18 cellular contexts compared by ENCODE assay signal in the genomic region with DNA sequence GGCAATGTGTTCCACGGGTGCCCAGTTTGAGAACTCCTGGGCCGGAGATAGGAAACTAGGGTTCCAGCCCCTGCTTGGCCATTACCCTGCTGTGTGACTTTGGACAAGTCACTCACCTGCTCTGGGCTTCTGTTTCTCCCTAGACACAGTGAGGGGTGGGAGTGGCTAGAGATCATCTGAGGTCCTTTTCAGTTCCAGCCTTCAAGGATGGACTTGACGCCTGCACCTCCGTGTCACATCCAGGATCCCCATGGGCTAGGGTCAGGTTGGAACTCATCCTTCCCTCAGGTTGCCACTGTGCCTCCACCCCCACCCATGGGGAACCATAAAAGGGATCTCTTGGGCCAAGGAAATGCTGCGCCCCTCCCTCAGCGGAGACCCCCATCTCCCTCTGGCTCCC.
DNase-seq lines count a peak whose midpoint lies in the region; ATAC-seq and TF ChIP-seq lines count a peak whose summit lies in the region.
"Had no signal": no experiment of that assay in that cellular context is flagged by ENCODE, and none has a peak within 500 bp of the region (broad histone marks: within the 10 kb centered on the region; RNA-seq: fewer than 3 reads in every experiment).

No MANE protein-coding gene starts in this region.

- in situ Hi-C loops in Panc1 (cut with HindIII; ENCODE audit: low pct_unique_long_range_greater_than_20kb, low sequenced_read_pairs) = no loop called here

- peak; percentile 5 for DNase-seq in activated naive CD8-positive, alpha-beta T cell treated with anti-CD3 and anti-CD28 coated beads, Interleukin-2, amount 10 ng/mL, durations not matched to agents 7 days and 5 days
- no peak for DNase-seq in activated naive CD8-positive, alpha-beta T cell treated with anti-CD3 and anti-CD28 coated beads, Interleukin-2, amount 50 U/mL, for 24 hours
- DNase-seq in Panc1 (ENCODE audit: low read depth, low spot score) (no peak), lung (ENCODE audit: low spot score) (peak; percentile 15), ureter (ENCODE audit: low spot score) (peak; percentile 25), NCI-H2196 (lab: John Stamatoyannopoulos, UW; ENCODE audit: unreplicated experiment) (no peak)
- DNase-seq in activated effector memory CD4-positive, alpha-beta T cell treated with Interleukin-2 at 50 U/mL for 16 hours = no peak
- DNase-seq: COR-L47, DMS153, Kasumi-1, NCI-H187 treated with DMSO at 0.1 percent for 48 hours, NCI-H446 treated with DMSO at 0.1 percent for 48 hours, NCI-H748 treated with DMSO at 0.1 percent for 48 hours, PC-3 had no signal

- ATAC-seq in activated naive CD8-positive, alpha-beta T cell treated with anti-CD3 and anti-CD28 coated beads, Interleukin-2, amount 10 ng/mL, durations not matched to agents 7 days and 5 days (ENCODE audit: low read depth) = no peak
- ATAC-seq in activated naive CD8-positive, alpha-beta T cell treated with anti-CD3 and anti-CD28 coated beads, Interleukin-2, amount 50 U/mL, for 24 hours = no peak
- ATAC-seq in Panc1 = no peak
- no peak for ATAC-seq in lung (ENCODE audit: insufficient read depth, low FRiP score)
- no peak for ATAC-seq in HG03095 (IDR thresholded peaks at IDR 0.05; ENCODE audit: unreplicated experiment)
- ATAC-seq: GM12878, GM23338, PC-3 had no signal

- H3K4me3 Mint-ChIP-seq in activated naive CD8-positive, alpha-beta T cell treated with anti-CD3 and anti-CD28 coated beads, Interleukin-2, amount 10 ng/mL, durations not matched to agents 7 days and 5 days = no peak overlapping the region
- no peak overlapping the region for H3K4me3 Mint-ChIP-seq in activated naive CD8-positive, alpha-beta T cell treated with anti-CD3 and anti-CD28 coated beads, Interleukin-2, amount 50 U/mL, for 24 hours
- H3K4me3 Mint-ChIP-seq: GM23338 had no signal

- peaks cover 11% of the 10 kb centered on the region for H3K27me3 Mint-ChIP-seq in activated naive CD8-positive, alpha-beta T cell treated with anti-CD3 and anti-CD28 coated beads, Interleukin-2, amount 10 ng/mL, durations not matched to agents 7 days and 5 days
- H3K27me3 Mint-ChIP-seq in activated naive CD8-positive, alpha-beta T cell treated with anti-CD3 and anti-CD28 coated beads, Interleukin-2, amount 50 U/mL, for 24 hours = peaks cover 6% of the 10 kb centered on the region

- H3K9me3 ChIP-seq in Panc1 (ENCODE audit: control insufficient read depth, insufficient read depth, low read depth, low read length) = no peaks in the 10 kb centered on the region
- H3K9me3 ChIP-seq in lung (ENCODE audit: control insufficient read depth in 2 of 2, insufficient read depth in 1 of 2, low read length in 1 of 2) = peaks cover 0 to 2% of the 10 kb centered on the region in 2 donors

- intact Hi-C loops in Panc1 (cut with micrococcal nuclease; ENCODE audit: unreplicated experiment) = no loop called here

- WGBS in lung, 2 donors = 97 to 99% methylated on average over 6 of the region's 6 CpGs

- H3K9me3 Mint-ChIP-seq in activated naive CD8-positive, alpha-beta T cell treated with anti-CD3 and anti-CD28 coated beads, Interleukin-2, amount 10 ng/mL, durations not matched to agents 7 days and 5 days = no peaks in the 10 kb centered on the region
- no peaks in the 10 kb centered on the region for H3K9me3 Mint-ChIP-seq in activated naive CD8-positive, alpha-beta T cell treated with anti-CD3 and anti-CD28 coated beads, Interleukin-2, amount 50 U/mL, for 24 hours
- H3K9me3 Mint-ChIP-seq: GM23338 had no signal

- H3K4me3 ChIP-seq in Panc1 (ENCODE audit: low read depth in 2 of 2, low read length in 2 of 2) (no peak overlapping the region), lung (no peak overlapping the region)
- H3K4me3 ChIP-seq: GM12878, GM23338 had no signal

- POLR2A ChIA-PET in activated naive CD8-positive, alpha-beta T cell treated with anti-CD3 and anti-CD28 coated beads, Interleukin-2, amount 10 ng/mL, durations not matched to agents 7 days and 5 days (lab: Charles Lee) = no interaction called here
- POLR2A ChIA-PET in Panc1 (lab: Charles Lee) = no interaction called here

- H3K27ac Mint-ChIP-seq in activated naive CD8-positive, alpha-beta T cell treated with anti-CD3 and anti-CD28 coated beads, Interleukin-2, amount 10 ng/mL, durations not matched to agents 7 days and 5 days = no peak overlapping the region
- H3K27ac Mint-ChIP-seq in activated naive CD8-positive, alpha-beta T cell treated with anti-CD3 and anti-CD28 coated beads, Interleukin-2, amount 50 U/mL, for 24 hours = no peak overlapping the region
- H3K27ac Mint-ChIP-seq: GM23338 had no signal

- no peaks in the 10 kb centered on the region for H3K36me3 ChIP-seq in Panc1 (ENCODE audit: control insufficient read depth, insufficient read depth, low read length)
- H3K36me3 ChIP-seq in lung (ENCODE audit: control insufficient read depth in 2 of 2, insufficient read depth in 2 of 2, low read length in 2 of 2) = no peaks in the 10 kb centered on the region

- peak overlapping the region; percentile 98 for H3K27ac ChIP-seq in Panc1 (ENCODE audit: low read length)
- H3K27ac ChIP-seq in lung (ENCODE audit: low read depth in 1 of 2, low read length in 1 of 2) = no peak overlapping the region
- H3K27ac ChIP-seq: C4-2B had no signal

- TF ChIP-seq CTCF in Panc1 (IDR thresholded peaks at IDR 0.05) = no peak
- no peak for TF ChIP-seq CTCF in lung (IDR thresholded peaks at IDR 0.05; ENCODE audit: control extremely low read depth, extremely low read depth)

- H3K27me3 ChIP-seq in Panc1 (ENCODE audit: control insufficient read depth, insufficient read depth, low read length) (no peaks in the 10 kb centered on the region), lung (ENCODE audit: control insufficient read depth, insufficient read depth) (no peaks in the 10 kb centered on the region)

- no peaks in the 10 kb centered on the region for H3K4me1 Mint-ChIP-seq in activated naive CD8-positive, alpha-beta T cell treated with anti-CD3 and anti-CD28 coated beads, Interleukin-2, amount 10 ng/mL, durations not matched to agents 7 days and 5 days
- peaks cover 12% of the 10 kb centered on the region for H3K4me1 Mint-ChIP-seq in activated naive CD8-positive, alpha-beta T cell treated with anti-CD3 and anti-CD28 coated beads, Interleukin-2, amount 50 U/mL, for 24 hours

- no TSS peak for BruUV-seq in Panc1 (replicated peaks; lab: Mats Ljungman, UMichigan)

- H3K4me1 ChIP-seq in Panc1 (ENCODE audit: control insufficient read depth, insufficient read depth, low read length) = peaks cover 87% of the 10 kb centered on the region
- H3K4me1 ChIP-seq in lung (ENCODE audit: control insufficient read depth in 2 of 2, insufficient read depth in 2 of 2, low read length in 2 of 2) = peaks cover 13 to 14% of the 10 kb centered on the region in 2 donors

- H3K36me3 Mint-ChIP-seq in activated naive CD8-positive, alpha-beta T cell treated with anti-CD3 and anti-CD28 coated beads, Interleukin-2, amount 10 ng/mL, durations not matched to agents 7 days and 5 days = no peaks in the 10 kb centered on the region
- H3K36me3 Mint-ChIP-seq in activated naive CD8-positive, alpha-beta T cell treated with anti-CD3 and anti-CD28 coated beads, Interleukin-2, amount 50 U/mL, for 24 hours (ENCODE audit: low read depth) = no peaks in the 10 kb centered on the region

- CTCF ChIA-PET in Panc1 (lab: Charles Lee) = no interaction called here

Comparison
In these comparisons a context has a peak if more than half of its experiments do, and no peak if none do; other contexts are left out.
1. DNase-seq: peak in activated naive CD8-positive, alpha-beta T cell treated with anti-CD3 and anti-CD28 coated beads, Interleukin-2, amount 10 ng/mL, durations not matched to agents 7 days and 5 days (single experiment), lung (single experiment) and ureter (single experiment); none in activated naive CD8-positive, alpha-beta T cell treated with anti-CD3 and anti-CD28 coated beads, Interleukin-2, amount 50 U/mL, for 24 hours (single experiment), Panc1 (single experiment), activated effector memory CD4-positive, alpha-beta T cell treated with Interleukin-2 at 50 U/mL for 16 hours (single experiment) and NCI-H2196 (single experiment).